ENCODE assay signal across 8 cellular contexts in genomic region chr1:6392880-6393399, GRCh38. TPM values are rescaled to one million over a fixed set of nuclear protein-coding genes. Genes with fewer than 3 reads are reported as not detected.
DNase-seq lines count a peak whose midpoint lies in the region; ATAC-seq, FAIRE-seq and TF ChIP-seq lines count a peak whose summit lies in the region.

No MANE protein-coding gene starts in this region.

- H3K4me1 ChIP-seq in PC-9 (replicated peaks; ENCODE audit: insufficient read depth) (peaks cover 4% of the 10 kb centered on the region; the same call in 1 of the 2 replicates), esophagus (ENCODE audit: control insufficient read depth in 2 of 2, insufficient read depth in 2 of 2, low read length in 1 of 2) (peaks cover 0 to 9% of the 10 kb centered on the region in 2 donors)

- peak overlapping the region; percentile 60; the same call in 1 of the 2 replicates for H3K4me3 ChIP-seq in PC-9
- peak overlapping the region; percentile 58 to 76 for H3K4me3 ChIP-seq in esophagus (ENCODE audit: low read depth in 1 of 2, low read length in 2 of 2)

- TF ChIP-seq POLR2A in H54 (IDR thresholded peaks at IDR 0.05; ENCODE audit: low read depth, low read length), result peak; percentile 25; the same call in 1 of the 2 replicates

- peak overlapping the region; percentile 79 for H3K4me3 Mint-ChIP-seq in osteocyte (ENCODE audit: unreplicated experiment)

- no peak for ATAC-seq in HG02870 (IDR thresholded peaks at IDR 0.05; ENCODE audit: unreplicated experiment)

- H3K27ac ChIP-seq in PC-9 (no peak overlapping the region), esophagus (ENCODE audit: low read depth in 2 of 2, low read length in 1 of 2) (peak overlapping the region; percentile 81 to 99)

- H3K27me3 ChIP-seq in PC-9 (ENCODE audit: insufficient read depth, low read depth), result no peaks in the 10 kb centered on the region
- H3K27me3 ChIP-seq in esophagus (ENCODE audit: control insufficient read depth in 1 of 2, insufficient read depth in 2 of 2, low read length in 2 of 2), result no peaks in the 10 kb centered on the region

- peaks cover 36% of the 10 kb centered on the region for H3K79me2 ChIP-seq in PC-9 (ENCODE audit: low read depth)

- BruUV-seq in PC-9 (replicated peaks; lab: Mats Ljungman, UMichigan), result no TSS peak

- H3K9me3 Mint-ChIP-seq in osteocyte (ENCODE audit: unreplicated experiment), result no peaks in the 10 kb centered on the region

- peak overlapping the region; percentile 56 for H3K27ac Mint-ChIP-seq in osteocyte (ENCODE audit: unreplicated experiment)

- H2AFZ ChIP-seq in PC-9, result peak overlapping the region; percentile 60; the same call in 1 of the 2 replicates

- no peaks in the 10 kb centered on the region for H3K36me3 Mint-ChIP-seq in osteocyte (ENCODE audit: unreplicated experiment)

- no peaks in the 10 kb centered on the region for H4K20me1 ChIP-seq in PC-9 (ENCODE audit: insufficient read depth)

- DNase-seq in GM10248 (ENCODE audit: extremely low spot score), result peak; percentile 35
- no peak for DNase-seq in H54 (ENCODE audit: insufficient read length, low spot score)
- DNase-seq in PC-9, result no peak
- DNase-seq in osteocyte (ENCODE audit: extremely low spot score, unreplicated experiment), result no peak
- no peak for DNase-seq in activated CD4-positive, alpha-beta T cell treated with anti-CD3 and anti-CD28 coated beads for 1 hour
- DNase-seq in retina, result no peak

- CTCF ChIA-PET in GM10248 (lab: Yijun Ruan, JAX) (interaction anchor here (0.8 to 6.2 kb wide), 12 partner anchors 8 to 146 kb away, joined by 3 to 47 read pairs (median 3); no protein-coding TSS in a partner anchor), PC-9 (lab: Charles Lee) (interaction anchor here (0.7 kb wide), 2 partner anchors 45 to 1123 kb away, joined by 7 read pairs; no protein-coding TSS in a partner anchor)

- FAIRE-seq in H54 (lab: Jason Lieb, UNC), result no peak

- 0 to 1% methylated on average over 67 to 77 of the region's 77 CpGs for WGBS in esophagus, 2 donors

- H3K36me3 ChIP-seq in PC-9 (ENCODE audit: low read depth), result no peaks in the 10 kb centered on the region
- H3K36me3 ChIP-seq in esophagus (ENCODE audit: control insufficient read depth in 2 of 2, insufficient read depth in 2 of 2, low read length in 1 of 2), result no peaks in the 10 kb centered on the region

- POLR2A ChIA-PET in GM10248 (lab: Yijun Ruan, JAX) (interaction anchor here (0.8 to 1.1 kb wide), 2 partner anchors 10 to 165 kb away, joined by 3 to 6 read pairs; no protein-coding TSS in a partner anchor), PC-9 (lab: Charles Lee; ENCODE audit: unreplicated experiment) (interaction anchor here (0.5 to 0.7 kb wide), 5 partner anchors 34 to 1422 kb away, joined by 4 to 17 read pairs (median 9); no protein-coding TSS in a partner anchor)

- H3K9me3 ChIP-seq in PC-9 (ENCODE audit: insufficient read depth, low read depth), result no peaks in the 10 kb centered on the region
- H3K9me3 ChIP-seq in esophagus (ENCODE audit: control insufficient read depth in 2 of 2, insufficient read depth in 1 of 2, low read depth in 1 of 2, low read length in 1 of 2), result no peaks in the 10 kb centered on the region

- H3K27me3 Mint-ChIP-seq in osteocyte (ENCODE audit: unreplicated experiment), result no peaks in the 10 kb centered on the region

- intact Hi-C loops in PC-9 (cut with micrococcal nuclease; ENCODE audit: unreplicated experiment), result loop anchor here (2.0 kb wide), 1 partner anchor 34 kb away; no protein-coding TSS in a partner anchor

- peaks cover 14% of the 10 kb centered on the region for H3K4me1 Mint-ChIP-seq in osteocyte (ENCODE audit: unreplicated experiment)

- H3K4me2 ChIP-seq in PC-9, result peak overlapping the region; percentile 92

- TF ChIP-seq CTCF in GM10248 (IDR thresholded peaks at IDR 0.05; ENCODE audit: control extremely low read depth, extremely low read depth, low read depth, missing control alignments), result no peak
- TF ChIP-seq CTCF in PC-9 (conservative IDR thresholded peaks at IDR 0.05), result no peak
- no peak for TF ChIP-seq CTCF in osteocyte (IDR thresholded peaks at IDR 0.05)

- H3F3A ChIP-seq in PC-9 (ENCODE audit: insufficient read depth, low read depth), result no peaks in the 10 kb centered on the region

- H3K9me2 ChIP-seq in PC-9 (ENCODE audit: insufficient read depth), result no peaks in the 10 kb centered on the region

RNA-seq across cellular contexts. Expression of gene ACOT7, which starts 0.6 kb away (rescaled TPM):
- total RNA-seq in PC-9 (2021) (62.2 and 70.2 TPM in 2 replicates), osteocyte (21.6 and 21.8 TPM in 2 replicates)
- polyA plus RNA-seq in esophagus, result 10 to 100 TPM; 12.3 to 39.7 TPM

RNA-seq across cellular contexts. Expression of gene HES2, which starts 26.8 kb away (rescaled TPM):
- total RNA-seq in PC-9 (2021), result 2.1 and 4.2 TPM in 2 replicates
- polyA plus RNA-seq in esophagus, result 10 to 100 TPM; 34.2 to 34.3 TPM
- total RNA-seq in osteocyte, result not detected in 2 replicates

RNA-seq across cellular contexts. Expression of gene ESPN, which starts 31.6 kb away (rescaled TPM):
- 18.6 and 32.3 TPM in 2 replicates for total RNA-seq in PC-9 (2021)
- polyA plus RNA-seq in esophagus, result 10 to 100 TPM; 21.6 to 46.5 TPM
- 0.31 TPM in 1 of 2 replicates, not detected in the other for total RNA-seq in osteocyte

Comparison
In these comparisons a context has a peak if more than half of its experiments do, and no peak if none do; other contexts are left out.
1. RNA of gene ESPN, which starts 31.6 kb away (total RNA-seq): 18.6 to 32.3 TPM in PC-9; 0.31 TPM in osteocyte; every median in the first group is over 10 times any median in the second.